ENCODE assay signal across 30 cellular contexts in the genomic region with DNA sequence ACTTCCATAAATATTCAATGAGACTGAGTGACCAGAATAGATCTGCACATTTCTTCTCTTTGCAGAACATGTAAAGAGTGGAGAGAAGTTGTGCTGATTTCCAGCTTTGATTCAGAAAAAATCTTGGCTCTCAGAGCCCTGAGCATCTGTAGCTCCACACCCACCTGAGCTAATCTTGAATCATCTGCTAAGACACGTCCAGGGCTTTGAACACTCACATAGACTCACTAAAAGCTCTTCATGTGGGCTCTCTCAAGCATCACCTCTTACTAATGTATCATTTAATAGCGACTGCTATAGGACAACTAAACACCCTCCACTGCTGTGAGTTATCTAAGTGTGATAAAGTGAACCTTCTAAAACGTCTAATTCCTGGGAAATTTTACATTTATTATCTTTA.
"Had no signal": no experiment of that assay in that cellular context is flagged by ENCODE, and none has a peak within 500 bp of the region (broad histone marks: within the 10 kb centered on the region; RNA-seq: fewer than 3 reads in every experiment).

No MANE protein-coding gene starts in this region.

- DNase-seq: activated CD4-positive, alpha-beta memory T cell treated with anti-CD3 and anti-CD28 coated beads, Interleukin-2, amount 10 ng/mL, durations not matched to agents 7 days and 5 days; activated CD4-positive, alpha-beta T cell treated with anti-CD3 and anti-CD28 coated beads for 1 hour; activated CD4-positive, alpha-beta T cell treated with anti-CD3 and anti-CD28 coated beads for 4 hours; activated CD4-positive, alpha-beta T cell treated with anti-CD3 and anti-CD28 coated beads, Interleukin-2, amount 10 ng/mL, durations not matched to agents 7 days and 5 days; activated CD4-positive, alpha-beta T cell treated with anti-CD3 and anti-CD28 coated beads, Interleukin-2, amount 50 U/mL, for 4 hours; activated CD8-positive, alpha-beta memory T cell treated with anti-CD3 and anti-CD28 coated beads, Interleukin-2, amount 50 U/mL, for 48 hours; activated gamma-delta T cell; activated naive CD4-positive, alpha-beta T cell; activated naive CD4-positive, alpha-beta T cell treated with anti-CD3 and anti-CD28 coated beads, Interleukin-2, amount 10 ng/mL, durations not matched to agents 7 days and 5 days; activated naive CD8-positive, alpha-beta T cell treated with anti-CD3 and anti-CD28 coated beads, Interleukin-2, amount 10 ng/mL, durations not matched to agents 7 days and 5 days; activated T-cell treated with anti-CD3 and anti-CD28 coated beads for 4 hours; activated T-cell treated with anti-CD3 and anti-CD28 coated beads, Interleukin-2, amount 50 U/mL, for 24 hours; activated T-cell treated with anti-CD3 and anti-CD28 coated beads, Interleukin-2, amount 50 U/mL, for 72 hours; brain microvascular endothelial cell; central memory CD4-positive, alpha-beta T cell; cerebellar nuclear complex; colonic mucosa; effector CD8-positive, alpha-beta T cell; foreskin fibroblast; head of caudate nucleus; T-helper 1 cell; T-helper 2 cell had no signal

- H3K27ac Mint-ChIP-seq: activated CD4-positive, alpha-beta memory T cell treated with anti-CD3 and anti-CD28 coated beads, Interleukin-2, amount 10 ng/mL, durations not matched to agents 7 days and 5 days; activated CD4-positive, alpha-beta T cell treated with anti-CD3 and anti-CD28 coated beads, Interleukin-2, amount 10 ng/mL, durations not matched to agents 7 days and 5 days; activated naive CD4-positive, alpha-beta T cell treated with anti-CD3 and anti-CD28 coated beads, Interleukin-2, amount 10 ng/mL, durations not matched to agents 7 days and 5 days; activated naive CD4-positive, alpha-beta T cell treated with anti-CD3 and anti-CD28 coated beads, Interleukin-2, amount 50 U/mL, for 72 hours; activated naive CD8-positive, alpha-beta T cell treated with anti-CD3 and anti-CD28 coated beads, Interleukin-2, amount 10 ng/mL, durations not matched to agents 7 days and 5 days; activated T-cell treated with anti-CD3 and anti-CD28 coated beads, Interleukin-2, amount 50 U/mL, for 24 hours; activated T-cell treated with anti-CD3 and anti-CD28 coated beads, Interleukin-2, amount 50 U/mL, for 72 hours; WTC11 had no signal

- H3K9me3 Mint-ChIP-seq: activated CD4-positive, alpha-beta memory T cell treated with anti-CD3 and anti-CD28 coated beads, Interleukin-2, amount 10 ng/mL, durations not matched to agents 7 days and 5 days; activated CD4-positive, alpha-beta T cell treated with anti-CD3 and anti-CD28 coated beads, Interleukin-2, amount 10 ng/mL, durations not matched to agents 7 days and 5 days; activated naive CD4-positive, alpha-beta T cell treated with anti-CD3 and anti-CD28 coated beads, Interleukin-2, amount 10 ng/mL, durations not matched to agents 7 days and 5 days; activated naive CD8-positive, alpha-beta T cell treated with anti-CD3 and anti-CD28 coated beads, Interleukin-2, amount 10 ng/mL, durations not matched to agents 7 days and 5 days; activated T-cell treated with anti-CD3 and anti-CD28 coated beads, Interleukin-2, amount 50 U/mL, for 24 hours; activated T-cell treated with anti-CD3 and anti-CD28 coated beads, Interleukin-2, amount 50 U/mL, for 72 hours; WTC11 had no signal

- ATAC-seq: activated naive CD4-positive, alpha-beta T cell treated with anti-CD3 and anti-CD28 coated beads, Interleukin-2, amount 50 U/mL, for 72 hours; activated T-cell treated with anti-CD3 and anti-CD28 coated beads, Interleukin-2, amount 50 U/mL, for 72 hours; esophagus mucosa; WTC11 had no signal

- H3K36me3 ChIP-seq: ascending aorta, brain microvascular endothelial cell, cardiac muscle cell, colonic mucosa had no signal

- H3K4me1 Mint-ChIP-seq: activated CD4-positive, alpha-beta memory T cell treated with anti-CD3 and anti-CD28 coated beads, Interleukin-2, amount 10 ng/mL, durations not matched to agents 7 days and 5 days; activated CD4-positive, alpha-beta T cell treated with anti-CD3 and anti-CD28 coated beads, Interleukin-2, amount 10 ng/mL, durations not matched to agents 7 days and 5 days; activated naive CD4-positive, alpha-beta T cell treated with anti-CD3 and anti-CD28 coated beads, Interleukin-2, amount 10 ng/mL, durations not matched to agents 7 days and 5 days; activated naive CD8-positive, alpha-beta T cell treated with anti-CD3 and anti-CD28 coated beads, Interleukin-2, amount 10 ng/mL, durations not matched to agents 7 days and 5 days had no signal

- H3K27me3 ChIP-seq: ascending aorta, brain microvascular endothelial cell, cardiac muscle cell, colonic mucosa had no signal

- H3K4me3 Mint-ChIP-seq: activated CD4-positive, alpha-beta memory T cell treated with anti-CD3 and anti-CD28 coated beads, Interleukin-2, amount 10 ng/mL, durations not matched to agents 7 days and 5 days; activated CD4-positive, alpha-beta T cell treated with anti-CD3 and anti-CD28 coated beads, Interleukin-2, amount 10 ng/mL, durations not matched to agents 7 days and 5 days; activated naive CD4-positive, alpha-beta T cell treated with anti-CD3 and anti-CD28 coated beads, Interleukin-2, amount 10 ng/mL, durations not matched to agents 7 days and 5 days; activated naive CD8-positive, alpha-beta T cell treated with anti-CD3 and anti-CD28 coated beads, Interleukin-2, amount 10 ng/mL, durations not matched to agents 7 days and 5 days; activated T-cell treated with anti-CD3 and anti-CD28 coated beads, Interleukin-2, amount 50 U/mL, for 24 hours; activated T-cell treated with anti-CD3 and anti-CD28 coated beads, Interleukin-2, amount 50 U/mL, for 72 hours; WTC11 had no signal

- H3K9me3 ChIP-seq: ascending aorta, colonic mucosa had no signal

- FAIRE-seq: endometrium, endothelial cell of umbilical vein, frontal cortex had no signal

- H3K4me1 ChIP-seq: ascending aorta, colonic mucosa had no signal

- H3K36me3 Mint-ChIP-seq: activated naive CD4-positive, alpha-beta T cell treated with anti-CD3 and anti-CD28 coated beads, Interleukin-2, amount 10 ng/mL, durations not matched to agents 7 days and 5 days; activated naive CD4-positive, alpha-beta T cell treated with anti-CD3 and anti-CD28 coated beads, Interleukin-2, amount 50 U/mL, for 72 hours; activated naive CD8-positive, alpha-beta T cell treated with anti-CD3 and anti-CD28 coated beads, Interleukin-2, amount 10 ng/mL, durations not matched to agents 7 days and 5 days; WTC11 had no signal

- H3K27ac ChIP-seq: ascending aorta, brain microvascular endothelial cell, cardiac muscle cell, colonic mucosa had no signal

- H3K27me3 Mint-ChIP-seq: activated CD4-positive, alpha-beta memory T cell treated with anti-CD3 and anti-CD28 coated beads, Interleukin-2, amount 10 ng/mL, durations not matched to agents 7 days and 5 days; activated CD4-positive, alpha-beta T cell treated with anti-CD3 and anti-CD28 coated beads, Interleukin-2, amount 10 ng/mL, durations not matched to agents 7 days and 5 days; activated naive CD4-positive, alpha-beta T cell treated with anti-CD3 and anti-CD28 coated beads, Interleukin-2, amount 10 ng/mL, durations not matched to agents 7 days and 5 days; activated naive CD8-positive, alpha-beta T cell treated with anti-CD3 and anti-CD28 coated beads, Interleukin-2, amount 10 ng/mL, durations not matched to agents 7 days and 5 days had no signal

- H3K4me3 ChIP-seq: ascending aorta, cardiac muscle cell, colonic mucosa had no signal
